In genomic region chr5:38780316-38780715, GRCh38 we compare ENCODE assay signal across 21 cellular contexts.
DNase-seq lines count a peak whose midpoint lies in the region; FAIRE-seq and TF ChIP-seq lines count a peak whose summit lies in the region.
"Had no signal": no experiment of that assay in that cellular context is flagged by ENCODE, and none has a peak within 500 bp of the region (broad histone marks: within the 10 kb centered on the region; RNA-seq: fewer than 3 reads in every experiment).

No MANE protein-coding gene starts in this region.

- no peaks in the 10 kb centered on the region for H3K27me3 ChIP-seq in hepatocyte
- H3K27me3 ChIP-seq: BLaER1 had no signal

- H3K36me3 Mint-ChIP-seq in nephron (ENCODE audit: low read depth) = peaks cover 4% of the 10 kb centered on the region
- H3K36me3 Mint-ChIP-seq: CD4-positive, CD25-positive, alpha-beta regulatory T cell had no signal

- H3K4me1 Mint-ChIP-seq in nephron = peaks cover 44% of the 10 kb centered on the region
- H3K4me1 Mint-ChIP-seq: CD4-positive, CD25-positive, alpha-beta regulatory T cell had no signal

- in situ Hi-C loops in astrocyte of the spinal cord (cut with HindIII; ENCODE audit: low sequenced_read_pairs) = no loop called here

- no peaks in the 10 kb centered on the region for H3K9me3 ChIP-seq in hepatocyte (ENCODE audit: low read depth)
- H3K9me3 ChIP-seq: BLaER1 had no signal

- peak; percentile 86 for FAIRE-seq in HTR-8/SVneo (lab: Jason Lieb, UNC)
- FAIRE-seq: GM12878, GM19239 had no signal

- DNase-seq in Daoy (ENCODE audit: low read depth) (peak; percentile 5), HTR-8/SVneo (ENCODE audit: insufficient read length, low spot score) (no peak), astrocyte of the spinal cord (ENCODE audit: low read depth, low spot score) (peak; percentile 27), hepatocyte (ENCODE audit: low spot score) (no peak), nucleus accumbens (lab: John Stamatoyannopoulos, UW) (no peak), DMS114 treated with DMSO at 0.1 percent for 48 hours (lab: John Stamatoyannopoulos, UW; ENCODE audit: unreplicated experiment) (no peak)
- DNase-seq: CD4-positive, CD25-positive, alpha-beta regulatory T cell; GDM1; H7; NCI-H1092; NCI-H1417 treated with DMSO at 0.1 percent for 48 hours; NCI-H1694 treated with DMSO at 0.1 percent for 48 hours; NCI-H2081; NCI-H2227 treated with DMSO at 0.1 percent for 48 hours; NCI-H526 treated with DMSO at 0.1 percent for 48 hours had no signal

- H3K9me3 Mint-ChIP-seq in nephron = peaks cover 4% of the 10 kb centered on the region
- H3K9me3 Mint-ChIP-seq: HFFc6 had no signal

- TF ChIP-seq CTCF in astrocyte of the spinal cord (IDR thresholded peaks at IDR 0.05; ENCODE audit: low read depth, low read length) (no peak), nephron (IDR thresholded peaks at IDR 0.05; ENCODE audit: unreplicated experiment in 3 of 3) (no peak), hepatocyte (IDR thresholded peaks at IDR 0.05; ENCODE audit: poor library complexity) (no peak)

- H3K27ac Mint-ChIP-seq in nephron = peak overlapping the region; percentile 43 to 83 (median 60)
- H3K27ac Mint-ChIP-seq: CD4-positive, CD25-positive, alpha-beta regulatory T cell; HFFc6 had no signal

- peaks cover 6% of the 10 kb centered on the region for H3K4me1 ChIP-seq in hepatocyte (ENCODE audit: insufficient read depth)
- H3K4me1 ChIP-seq: BLaER1 had no signal

- H3K4me3 ChIP-seq in astrocyte of the spinal cord (ENCODE audit: low read depth, low read length) (no peak overlapping the region), hepatocyte (no peak overlapping the region)
- H3K4me3 ChIP-seq: BLaER1, GM12878 had no signal

- peaks cover 2% of the 10 kb centered on the region for H3K27me3 Mint-ChIP-seq in nephron (ENCODE audit: low read depth)

- H4K20me1 ChIP-seq in hepatocyte (ENCODE audit: insufficient read depth, poor library complexity, severe bottlenecking) = no peaks in the 10 kb centered on the region
- H4K20me1 ChIP-seq: BLaER1 had no signal

- no peak overlapping the region for H3K4me2 ChIP-seq in hepatocyte
- H3K4me2 ChIP-seq: BLaER1 had no signal

- no peaks in the 10 kb centered on the region for H3K36me3 ChIP-seq in hepatocyte (replicated peaks; ENCODE audit: insufficient read depth, low read depth)
- H3K36me3 ChIP-seq: BLaER1 had no signal

- H3K79me2 ChIP-seq in hepatocyte = no peaks in the 10 kb centered on the region

- no peaks in the 10 kb centered on the region for H3K9me2 ChIP-seq in hepatocyte (replicated peaks; ENCODE audit: insufficient read depth)

- H3K4me3 Mint-ChIP-seq in nephron = no peak overlapping the region
- H3K4me3 Mint-ChIP-seq: CD4-positive, CD25-positive, alpha-beta regulatory T cell; HFFc6 had no signal

- H2AFZ ChIP-seq in hepatocyte = no peak overlapping the region

- H3K27ac ChIP-seq in hepatocyte = no peak overlapping the region
- H3K27ac ChIP-seq: BLaER1, RWPE1 had no signal

Comparison
In these comparisons a context has a peak if more than half of its experiments do, and no peak if none do; other contexts are left out.
1. DNase-seq: peak in Daoy (single experiment) and astrocyte of the spinal cord (single experiment); none in HTR-8/SVneo (single experiment), hepatocyte (single experiment), nucleus accumbens (0 of 56) and DMS114 treated with DMSO at 0.1 percent for 48 hours (single experiment).